Comparison of ENCODE assay signal across 25 cellular contexts in the genomic region with DNA sequence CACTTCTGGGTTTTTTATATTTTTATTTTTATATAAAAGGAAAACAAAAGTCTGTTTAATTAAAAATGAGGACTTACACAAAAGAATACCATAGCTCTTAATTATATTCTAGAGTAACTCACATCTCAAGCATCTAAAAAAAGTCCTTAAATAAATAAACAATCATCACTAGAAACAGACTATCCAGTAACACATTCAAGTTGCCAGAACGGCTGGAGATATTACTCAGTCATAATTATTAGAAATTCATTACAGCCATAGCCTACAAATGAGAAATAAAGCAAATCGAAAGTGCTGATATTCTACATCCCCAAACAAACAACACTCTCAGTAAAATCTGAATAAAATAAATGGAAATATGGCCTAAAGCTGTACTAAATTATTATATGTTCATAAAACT.
"Had no signal": no experiment of that assay in that cellular context is flagged by ENCODE, and none has a peak within 500 bp of the region (broad histone marks: within the 10 kb centered on the region; RNA-seq: fewer than 3 reads in every experiment).

No MANE protein-coding gene starts in this region.

- H3K4me1 Mint-ChIP-seq: IgD-negative memory B cell had no signal

- H3K27me3 Mint-ChIP-seq: IgD-negative memory B cell had no signal

- H3K36me3 Mint-ChIP-seq: IgD-negative memory B cell had no signal

- H3K4me3 ChIP-seq: K562 had no signal

- H3K27ac ChIP-seq: HL-60, KMS-11, RWPE1 had no signal

- ATAC-seq: K562, Panc1, PC-3, SK-N-SH treated with all-trans-retinoic acid at 6 μM for 48 hours had no signal

- DNase-seq: Kasumi-1, MM.1S, NCI-H1105, NCI-H1417, NCI-H1436 treated with DMSO at 0.1 percent for 48 hours, NCI-H1694, NCI-H187 treated with DMSO at 0.1 percent for 48 hours, NCI-H2029 treated with DMSO at 0.1 percent for 48 hours, NCI-H2171, NCI-H226, NCI-H446, NCI-H510A, NCI-H524 treated with DMSO at 0.1 percent for 48 hours, NCI-H69, NCI-H774, PC-3, SHP77 had no signal

- H3K27ac Mint-ChIP-seq: IgD-negative memory B cell had no signal

- FAIRE-seq: HTR-8/SVneo, K562 had no signal

- H3K4me3 Mint-ChIP-seq: IgD-negative memory B cell had no signal
